Comparison of ENCODE assay signal across 8 cellular contexts in the genomic region with DNA sequence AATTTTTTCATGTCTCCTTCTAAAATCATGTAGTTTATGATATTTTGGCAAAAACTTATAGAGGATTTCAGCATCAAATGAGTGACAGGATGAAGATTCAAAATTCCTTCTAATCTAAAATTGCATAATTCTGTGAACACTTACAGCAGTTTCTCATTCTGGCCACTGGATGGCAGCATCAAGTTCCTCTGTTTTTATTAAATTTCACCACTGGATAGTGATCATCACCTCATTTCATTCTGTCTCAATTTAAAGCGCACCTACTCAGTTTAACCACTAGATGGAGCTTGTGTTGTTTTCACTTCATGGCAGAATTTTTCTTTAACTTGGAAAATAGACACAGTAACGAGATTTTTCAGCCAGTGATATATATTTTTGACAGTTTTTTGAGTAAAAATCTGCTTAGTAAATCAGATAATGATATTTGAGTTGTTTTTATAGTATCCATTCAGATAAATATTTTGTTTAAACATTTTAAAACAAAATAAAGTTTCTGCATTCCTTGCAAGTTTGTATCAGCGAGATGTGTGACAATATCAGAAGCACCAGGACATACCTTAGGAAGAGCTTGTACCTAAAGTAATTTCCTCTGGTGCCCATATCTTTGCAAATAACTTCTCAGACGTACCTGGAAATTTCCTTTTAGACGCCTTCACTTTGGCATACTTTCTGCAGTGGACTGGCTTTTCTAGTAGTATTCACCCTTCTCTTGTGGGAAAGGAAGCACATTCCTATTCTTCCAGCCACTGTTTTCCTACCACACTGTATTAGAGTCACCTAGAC.
DNase-seq lines count a peak whose midpoint lies in the region; ATAC-seq and TF ChIP-seq lines count a peak whose summit lies in the region.

No MANE protein-coding gene starts in this region.

- H3K4me3 ChIP-seq in WI38 (ENCODE audit: low read depth, low read length): no peak overlapping the region
- H3K4me3 ChIP-seq in colonic mucosa: no peak overlapping the region
- H3K4me3 ChIP-seq in lung: no peak overlapping the region

- H3K27me3 ChIP-seq in colonic mucosa: no peaks in the 10 kb centered on the region
- H3K27me3 ChIP-seq in lung (ENCODE audit: control insufficient read depth, insufficient read depth): no peaks in the 10 kb centered on the region

- H3K36me3 ChIP-seq in colonic mucosa (no peaks in the 10 kb centered on the region), lung (ENCODE audit: control insufficient read depth in 2 of 2, insufficient read depth in 2 of 2, low read length in 2 of 2) (no peaks in the 10 kb centered on the region)

- H3K27ac ChIP-seq in colonic mucosa (no peak overlapping the region), lung (ENCODE audit: low read depth in 1 of 2, low read length in 1 of 2) (no peak overlapping the region)

- TF ChIP-seq CTCF in WI38 (IDR thresholded peaks at IDR 0.05; ENCODE audit: low read depth, low read length) (peak; percentile 76), colonic mucosa (IDR thresholded peaks at IDR 0.05) (peak; percentile 99), lung (IDR thresholded peaks at IDR 0.05; ENCODE audit: control extremely low read depth, extremely low read depth) (peak; percentile 91)

- 33 to 46% methylated on average over 5 of the region's 5 CpGs for WGBS in lung, 2 donors

- H3K9ac ChIP-seq in colonic mucosa (ENCODE audit: low read depth in 2 of 2, low read length in 2 of 2): no peak overlapping the region

- no peaks in the 10 kb centered on the region for H3K9me3 ChIP-seq in colonic mucosa
- H3K9me3 ChIP-seq in lung (ENCODE audit: control insufficient read depth in 2 of 2, insufficient read depth in 1 of 2, low read length in 1 of 2): no peaks in the 10 kb centered on the region

- ATAC-seq in GM19372 (IDR thresholded peaks at IDR 0.05; ENCODE audit: low read depth, unreplicated experiment) (peak; percentile 91), HG03378 (IDR thresholded peaks at IDR 0.05; ENCODE audit: unreplicated experiment) (peak; percentile 90), lung (ENCODE audit: insufficient read depth, low FRiP score) (peak; percentile 94)

- intact Hi-C loops in colonic mucosa (cut with DNase I): no loop called here

- DNase-seq in CMK (ENCODE audit: low read depth) (peak; percentile 36), NCI-H345 treated with DMSO at 0.1 percent for 48 hours (lab: John Stamatoyannopoulos, UW; ENCODE audit: unreplicated experiment) (peak; percentile 84), colonic mucosa (peak; percentile 41), lung (ENCODE audit: low spot score) (no peak)
- DNase-seq in stimulated activated CD8-positive, alpha-beta memory T cell treated with anti-CD3 and anti-CD28 coated beads, Interleukin-4, amount 100 ng/mL, for 24 hours (ENCODE audit: low read depth): peak; percentile 17

- H3K4me1 ChIP-seq in colonic mucosa: no peaks in the 10 kb centered on the region
- no peaks in the 10 kb centered on the region for H3K4me1 ChIP-seq in lung (ENCODE audit: control insufficient read depth in 2 of 2, insufficient read depth in 2 of 2, low read length in 2 of 2)
